3 cellular contexts compared by ENCODE assay signal in genomic region chr3:10404876-10405275, GRCh38.
TF ChIP-seq lines count a peak whose summit lies in the region.

No MANE protein-coding gene starts in this region.

TF ChIP-seq in HepG2, 621 proteins besides CTCF, POLR2A, EP300 and RAD21:
- TF ChIP-seq ZNF768 (CRISPR knock-in tag; IDR thresholded peaks at IDR 0.05) (peak; percentile 58; the same call in 1 of the 2 replicates), MAFF (IDR thresholded peaks at IDR 0.05; ENCODE audit: low read depth, low read length) (no peak), NFIB (CRISPR knock-in tag; IDR thresholded peaks at IDR 0.05; ENCODE audit: borderline replicate concordance) (no peak), ZNF160 (CRISPR knock-in tag; IDR thresholded peaks at IDR 0.05) (no peak), GATA4 (IDR thresholded peaks at IDR 0.05; ENCODE audit: borderline replicate concordance, low read depth) (no peak), ZMYM3 (CRISPR knock-in tag; IDR thresholded peaks at IDR 0.05) (peak; percentile 28; the same call in 1 of the 2 replicates)

TF ChIP-seq in K562, 482 proteins besides CTCF, POLR2A, EP300 and RAD21:
- TF ChIP-seq BDP1 (IDR thresholded peaks at IDR 0.05; ENCODE audit: insufficient read depth, insufficient read length) (no peak), SMARCA5 (IDR thresholded peaks at IDR 0.05) (peak; percentile 80), HDGF (IDR thresholded peaks at IDR 0.05) (no peak), SAFB (IDR thresholded peaks at IDR 0.05; ENCODE audit: borderline replicate concordance, low read depth, low read length) (no peak), PTBP1 (IDR thresholded peaks at IDR 0.05; ENCODE audit: low read depth, low read length) (0 out of 2 replicates have a peak, but pooled peaks have one; percentile 67), RCOR1 (IDR thresholded peaks at IDR 0.05; ENCODE audit: borderline replicate concordance in 1 of 2, low read depth in 2 of 2, low read length in 2 of 2) (0 out of 4 replicates have a peak, but pooled peaks of 1 of the 2 experiments have one; percentile 30), ZFP36 (IDR thresholded peaks at IDR 0.05; ENCODE audit: low read depth, low read length, partially characterized antibody) (peak; percentile 88), SNRNP70 (optimal IDR thresholded peaks at IDR 0.05; ENCODE audit: low read depth, low read length) (no peak), HDAC2 (IDR thresholded peaks at IDR 0.05) (0 out of 2 replicates have a peak, but pooled peaks have one; percentile 26), KDM1A (IDR thresholded peaks at IDR 0.05) (peak; percentile 16 to 55; a peak in 2 of 4 replicates), SRSF3 (IDR thresholded peaks at IDR 0.05; ENCODE audit: insufficient read depth, low read length) (no peak), ADNP (tag; IDR thresholded peaks at IDR 0.05) (0 out of 2 replicates have a peak, but pooled peaks have one; percentile 52), ARID4B (CRISPR knock-in tag; IDR thresholded peaks at IDR 0.05) (no peak), TCF15 (CRISPR knock-in tag; IDR thresholded peaks at IDR 0.05) (no peak), NR1H2 (CRISPR knock-in tag; IDR thresholded peaks at IDR 0.05) (no peak), ZNF41 (CRISPR knock-in tag; conservative IDR thresholded peaks at IDR 0.05) (no peak), ZC3H8 (IDR thresholded peaks at IDR 0.05) (no peak), BCOR (IDR thresholded peaks at IDR 0.05) (peak; percentile 88), DPF2 (IDR thresholded peaks at IDR 0.05) (no peak), USF1 (CRISPR knock-in tag; IDR thresholded peaks at IDR 0.05) (0 out of 2 replicates have a peak, but pooled peaks have one; percentile 7), RBM25 (IDR thresholded peaks at IDR 0.05; ENCODE audit: low read depth, low read length, severe bottlenecking) (peak; percentile 93)

TF ChIP-seq in H1, 55 proteins besides CTCF, POLR2A, EP300 and RAD21:
- TF ChIP-seq KDM1A (IDR thresholded peaks at IDR 0.05; ENCODE audit: borderline replicate concordance, low read length), result 0 out of 2 replicates have a peak, but pooled peaks have one; percentile 49
- TF ChIP-seq NANOG (IDR thresholded peaks at IDR 0.05; ENCODE audit: insufficient read depth, low read depth, low read length, poor library complexity, severe bottlenecking), result no peak
- no peak for TF ChIP-seq SAP30 (IDR thresholded peaks at IDR 0.05; ENCODE audit: insufficient read depth, insufficient replicate concordance, low read length)
